In genomic region chr2:97952357-97952756, GRCh38 we compare ENCODE assay signal across 21 cellular contexts.
"Had no signal": no experiment of that assay in that cellular context is flagged by ENCODE, and none has a peak within 500 bp of the region (broad histone marks: within the 10 kb centered on the region; RNA-seq: fewer than 3 reads in every experiment).

No MANE protein-coding gene starts in this region.

- H3K9me3 Mint-ChIP-seq: activated CD4-positive, alpha-beta T cell treated with anti-CD3 and anti-CD28 coated beads, Interleukin-2, amount 10 ng/mL, durations not matched to agents 24 days and 14 days; activated naive CD4-positive, alpha-beta T cell treated with anti-CD3 and anti-CD28 coated beads, Interleukin-2, amount 50 U/mL, for 24 hours; activated T-cell treated with anti-CD3 and anti-CD28 coated beads, Interleukin-2, amount 50 U/mL, for 72 hours had no signal

- DNase-seq: activated CD4-positive, alpha-beta T cell treated with anti-CD3 and anti-CD28 coated beads, Interleukin-2, amount 10 ng/mL, durations not matched to agents 24 days and 14 days; activated gamma-delta T cell; activated T-cell treated with anti-CD3 and anti-CD28 coated beads, Interleukin-2, amount 50 U/mL, for 72 hours; effector CD8-positive, alpha-beta T cell; heart right ventricle; kidney glomerular epithelial cell; left ventricle myocardium superior; nephron progenitor cell; nucleus accumbens; posterior cingulate gyrus; stimulated activated naive CD4-positive, alpha-beta T cell treated with Interleukin-2 at 50 U/mL for 16 hours; T-cell had no signal

- H3K36me3 ChIP-seq: ascending aorta, breast epithelium, esophagus muscularis mucosa, gastroesophageal sphincter, heart right ventricle, tibial nerve, vagina had no signal

- H3K4me3 Mint-ChIP-seq: activated CD4-positive, alpha-beta T cell treated with anti-CD3 and anti-CD28 coated beads, Interleukin-2, amount 10 ng/mL, durations not matched to agents 24 days and 14 days; activated naive CD4-positive, alpha-beta T cell treated with anti-CD3 and anti-CD28 coated beads, Interleukin-2, amount 50 U/mL, for 24 hours; nephron progenitor cell; T-cell had no signal

- H3K27ac ChIP-seq: ascending aorta, breast epithelium, coronary artery, esophagus muscularis mucosa, gastroesophageal sphincter, heart right ventricle, tibial nerve, vagina had no signal

- H3K27me3 Mint-ChIP-seq: activated CD4-positive, alpha-beta T cell treated with anti-CD3 and anti-CD28 coated beads, Interleukin-2, amount 10 ng/mL, durations not matched to agents 24 days and 14 days; activated naive CD4-positive, alpha-beta T cell treated with anti-CD3 and anti-CD28 coated beads, Interleukin-2, amount 50 U/mL, for 24 hours; T-cell had no signal

- FAIRE-seq: endothelial cell of umbilical vein had no signal

- H3K4me3 ChIP-seq: ascending aorta, breast epithelium, coronary artery, esophagus muscularis mucosa, gastroesophageal sphincter, heart right ventricle, tibial nerve, vagina had no signal

- H3K27ac Mint-ChIP-seq: activated CD4-positive, alpha-beta T cell treated with anti-CD3 and anti-CD28 coated beads, Interleukin-2, amount 10 ng/mL, durations not matched to agents 24 days and 14 days; activated naive CD4-positive, alpha-beta T cell treated with anti-CD3 and anti-CD28 coated beads, Interleukin-2, amount 50 U/mL, for 24 hours; activated T-cell treated with anti-CD3 and anti-CD28 coated beads, Interleukin-2, amount 50 U/mL, for 72 hours; nephron progenitor cell; T-cell had no signal

- H3K9me3 ChIP-seq: ascending aorta, breast epithelium, esophagus muscularis mucosa, gastroesophageal sphincter, heart right ventricle, tibial nerve, vagina had no signal

- ATAC-seq: activated T-cell treated with anti-CD3 and anti-CD28 coated beads, Interleukin-2, amount 50 U/mL, for 72 hours; gastroesophageal sphincter; heart right ventricle; left ventricle myocardium superior; T-cell had no signal

- H3K27me3 ChIP-seq: ascending aorta, breast epithelium, esophagus muscularis mucosa, gastroesophageal sphincter, heart right ventricle, tibial nerve, vagina had no signal

- H3K4me1 Mint-ChIP-seq: nephron progenitor cell had no signal
